1 cellular context compared by ENCODE assay signal in genomic region chr6:44275749-44276648, GRCh38.
TF ChIP-seq lines count a peak whose summit lies in the region.

No MANE protein-coding gene starts in this region.

TF ChIP-seq in K562, 482 proteins besides CTCF, POLR2A, EP300 and RAD21:
- TF ChIP-seq HNRNPLL (IDR thresholded peaks at IDR 0.05; ENCODE audit: low read depth, low read length, poor library complexity, severe bottlenecking), result peak; percentile 25
- TF ChIP-seq ARNT (IDR thresholded peaks at IDR 0.05), result no peak
- TF ChIP-seq YBX1 (IDR thresholded peaks at IDR 0.05), result no peak
- peak in 1 of 2 experiments; percentile 6 for TF ChIP-seq E2F6 (IDR thresholded peaks at IDR 0.05; ENCODE audit: borderline replicate concordance in 1 of 2, extremely low read depth in 1 of 2, insufficient read depth in 1 of 2, insufficient read length in 1 of 2, low read depth in 1 of 2, low read length in 1 of 2, poor library complexity in 1 of 2, severe bottlenecking in 1 of 2)
- TF ChIP-seq, protein P1, sequence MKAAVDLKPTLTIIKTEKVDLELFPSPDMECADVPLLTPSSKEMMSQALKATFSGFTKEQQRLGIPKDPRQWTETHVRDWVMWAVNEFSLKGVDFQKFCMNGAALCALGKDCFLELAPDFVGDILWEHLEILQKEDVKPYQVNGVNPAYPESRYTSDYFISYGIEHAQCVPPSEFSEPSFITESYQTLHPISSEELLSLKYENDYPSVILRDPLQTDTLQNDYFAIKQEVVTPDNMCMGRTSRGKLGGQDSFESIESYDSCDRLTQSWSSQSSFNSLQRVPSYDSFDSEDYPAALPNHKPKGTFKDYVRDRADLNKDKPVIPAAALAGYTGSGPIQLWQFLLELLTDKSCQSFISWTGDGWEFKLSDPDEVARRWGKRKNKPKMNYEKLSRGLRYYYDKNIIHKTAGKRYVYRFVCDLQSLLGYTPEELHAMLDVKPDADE (conservative IDR thresholded peaks at IDR 0.05; ENCODE audit: control insufficient read depth, low read depth, low read length), result 0 out of 2 replicates have a peak, but pooled peaks have one; percentile 14
- TF ChIP-seq CXXC5 (CRISPR knock-in tag; IDR thresholded peaks at IDR 0.05), result peak; percentile 26; the same call in 1 of the 2 replicates
- peak; percentile 30 to 67; a peak in 2 of 4 replicates for TF ChIP-seq NRF1 (conservative IDR thresholded peaks at IDR 0.05 in 1 of 2, IDR thresholded peaks at IDR 0.05 in 1 of 2)
- TF ChIP-seq, protein P2, sequence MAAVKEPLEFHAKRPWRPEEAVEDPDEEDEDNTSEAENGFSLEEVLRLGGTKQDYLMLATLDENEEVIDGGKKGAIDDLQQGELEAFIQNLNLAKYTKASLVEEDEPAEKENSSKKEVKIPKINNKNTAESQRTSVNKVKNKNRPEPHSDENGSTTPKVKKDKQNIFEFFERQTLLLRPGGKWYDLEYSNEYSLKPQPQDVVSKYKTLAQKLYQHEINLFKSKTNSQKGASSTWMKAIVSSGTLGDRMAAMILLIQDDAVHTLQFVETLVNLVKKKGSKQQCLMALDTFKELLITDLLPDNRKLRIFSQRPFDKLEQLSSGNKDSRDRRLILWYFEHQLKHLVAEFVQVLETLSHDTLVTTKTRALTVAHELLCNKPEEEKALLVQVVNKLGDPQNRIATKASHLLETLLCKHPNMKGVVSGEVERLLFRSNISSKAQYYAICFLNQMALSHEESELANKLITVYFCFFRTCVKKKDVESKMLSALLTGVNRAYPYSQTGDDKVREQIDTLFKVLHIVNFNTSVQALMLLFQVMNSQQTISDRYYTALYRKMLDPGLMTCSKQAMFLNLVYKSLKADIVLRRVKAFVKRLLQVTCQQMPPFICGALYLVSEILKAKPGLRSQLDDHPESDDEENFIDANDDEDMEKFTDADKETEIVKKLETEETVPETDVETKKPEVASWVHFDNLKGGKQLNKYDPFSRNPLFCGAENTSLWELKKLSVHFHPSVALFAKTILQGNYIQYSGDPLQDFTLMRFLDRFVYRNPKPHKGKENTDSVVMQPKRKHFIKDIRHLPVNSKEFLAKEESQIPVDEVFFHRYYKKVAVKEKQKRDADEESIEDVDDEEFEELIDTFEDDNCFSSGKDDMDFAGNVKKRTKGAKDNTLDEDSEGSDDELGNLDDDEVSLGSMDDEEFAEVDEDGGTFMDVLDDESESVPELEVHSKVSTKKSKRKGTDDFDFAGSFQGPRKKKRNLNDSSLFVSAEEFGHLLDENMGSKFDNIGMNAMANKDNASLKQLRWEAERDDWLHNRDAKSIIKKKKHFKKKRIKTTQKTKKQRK (IDR thresholded peaks at IDR 0.05; ENCODE audit: borderline replicate concordance, low read depth, low read length), result no peak
- TF ChIP-seq ZBTB33 (CRISPR knock-in tag; IDR thresholded peaks at IDR 0.05), result peak; percentile 85; the same call in 1 of the 2 replicates
- TF ChIP-seq ZNF263 (CRISPR knock-in tag; IDR thresholded peaks at IDR 0.05; ENCODE audit: borderline replicate concordance), result peak; percentile 93
- TF ChIP-seq U2AF1 (optimal IDR thresholded peaks at IDR 0.05; ENCODE audit: low read depth, low read length), result no peak
- TF ChIP-seq NONO (IDR thresholded peaks at IDR 0.05; ENCODE audit: low read depth in 2 of 2, low read length in 1 of 2), result no peak
- peak; percentile 43 for TF ChIP-seq L3MBTL2 (IDR thresholded peaks at IDR 0.05)
- 0 out of 2 replicates have a peak, but pooled peaks have one; percentile 5 for TF ChIP-seq SAFB (IDR thresholded peaks at IDR 0.05; ENCODE audit: borderline replicate concordance, low read depth, low read length)
- TF ChIP-seq, protein P3, sequence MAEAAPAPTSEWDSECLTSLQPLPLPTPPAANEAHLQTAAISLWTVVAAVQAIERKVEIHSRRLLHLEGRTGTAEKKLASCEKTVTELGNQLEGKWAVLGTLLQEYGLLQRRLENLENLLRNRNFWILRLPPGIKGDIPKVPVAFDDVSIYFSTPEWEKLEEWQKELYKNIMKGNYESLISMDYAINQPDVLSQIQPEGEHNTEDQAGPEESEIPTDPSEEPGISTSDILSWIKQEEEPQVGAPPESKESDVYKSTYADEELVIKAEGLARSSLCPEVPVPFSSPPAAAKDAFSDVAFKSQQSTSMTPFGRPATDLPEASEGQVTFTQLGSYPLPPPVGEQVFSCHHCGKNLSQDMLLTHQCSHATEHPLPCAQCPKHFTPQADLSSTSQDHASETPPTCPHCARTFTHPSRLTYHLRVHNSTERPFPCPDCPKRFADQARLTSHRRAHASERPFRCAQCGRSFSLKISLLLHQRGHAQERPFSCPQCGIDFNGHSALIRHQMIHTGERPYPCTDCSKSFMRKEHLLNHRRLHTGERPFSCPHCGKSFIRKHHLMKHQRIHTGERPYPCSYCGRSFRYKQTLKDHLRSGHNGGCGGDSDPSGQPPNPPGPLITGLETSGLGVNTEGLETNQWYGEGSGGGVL (CRISPR knock-in tag; IDR thresholded peaks at IDR 0.05), result no peak
